Comparison of ENCODE assay signal across 1 cellular context in the genomic region with DNA sequence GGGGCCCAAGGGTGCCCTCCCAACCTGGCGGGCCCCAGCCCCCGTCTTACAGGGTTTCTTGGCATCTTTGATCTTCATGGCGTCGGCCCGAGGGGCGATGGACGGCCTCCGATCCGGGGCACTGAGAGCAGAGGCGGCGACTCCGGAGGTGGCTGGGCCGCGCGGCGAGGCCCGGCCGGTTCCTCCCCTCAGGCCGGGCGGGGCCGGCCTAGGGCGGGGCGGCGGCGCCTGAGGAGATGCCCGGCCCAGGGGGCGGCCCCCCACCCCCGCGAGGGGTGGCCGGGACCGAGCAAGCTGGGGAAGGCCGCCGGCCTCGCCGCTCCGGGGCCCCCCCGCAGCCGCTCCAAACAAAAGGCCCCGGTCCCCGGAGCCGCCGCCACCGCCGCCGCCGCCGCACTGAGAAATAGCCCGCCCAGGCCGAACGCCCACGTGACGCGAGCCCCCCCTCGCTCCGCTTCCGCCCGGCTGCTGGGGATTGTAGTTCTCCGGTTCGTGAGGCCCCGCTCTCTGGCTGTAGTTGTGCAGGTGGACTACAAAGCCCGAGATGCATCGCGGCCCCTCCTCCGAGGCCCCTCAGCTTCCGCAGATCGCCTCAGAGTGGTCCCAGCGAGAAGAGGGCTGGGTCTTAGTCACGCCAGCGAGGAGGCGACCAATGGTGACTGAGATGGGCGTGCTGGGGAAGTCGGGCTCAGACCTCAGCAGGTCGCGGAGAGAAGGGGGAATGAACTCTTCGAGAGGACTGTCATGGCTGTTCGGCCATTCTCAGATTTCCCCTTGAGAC.
TF ChIP-seq lines count a peak whose summit lies in the region.

A gene (minus strand): TSS at position 163 of the 781 bp plus-strand sequence. CDS start 85 bp downstream, at position 78.

TF ChIP-seq in K562, 482 proteins besides CTCF, POLR2A, EP300 and RAD21 (continued from another document and continues in another):
- TF ChIP-seq, protein P1, sequence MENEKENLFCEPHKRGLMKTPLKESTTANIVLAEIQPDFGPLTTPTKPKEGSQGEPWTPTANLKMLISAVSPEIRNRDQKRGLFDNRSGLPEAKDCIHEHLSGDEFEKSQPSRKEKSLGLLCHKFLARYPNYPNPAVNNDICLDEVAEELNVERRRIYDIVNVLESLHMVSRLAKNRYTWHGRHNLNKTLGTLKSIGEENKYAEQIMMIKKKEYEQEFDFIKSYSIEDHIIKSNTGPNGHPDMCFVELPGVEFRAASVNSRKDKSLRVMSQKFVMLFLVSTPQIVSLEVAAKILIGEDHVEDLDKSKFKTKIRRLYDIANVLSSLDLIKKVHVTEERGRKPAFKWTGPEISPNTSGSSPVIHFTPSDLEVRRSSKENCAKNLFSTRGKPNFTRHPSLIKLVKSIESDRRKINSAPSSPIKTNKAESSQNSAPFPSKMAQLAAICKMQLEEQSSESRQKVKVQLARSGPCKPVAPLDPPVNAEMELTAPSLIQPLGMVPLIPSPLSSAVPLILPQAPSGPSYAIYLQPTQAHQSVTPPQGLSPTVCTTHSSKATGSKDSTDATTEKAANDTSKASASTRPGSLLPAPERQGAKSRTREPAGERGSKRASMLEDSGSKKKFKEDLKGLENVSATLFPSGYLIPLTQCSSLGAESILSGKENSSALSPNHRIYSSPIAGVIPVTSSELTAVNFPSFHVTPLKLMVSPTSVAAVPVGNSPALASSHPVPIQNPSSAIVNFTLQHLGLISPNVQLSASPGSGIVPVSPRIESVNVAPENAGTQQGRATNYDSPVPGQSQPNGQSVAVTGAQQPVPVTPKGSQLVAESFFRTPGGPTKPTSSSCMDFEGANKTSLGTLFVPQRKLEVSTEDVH (IDR thresholded peaks at IDR 0.05; ENCODE audit: low read depth, partially characterized antibody), result no peak
- no peak for TF ChIP-seq CC2D1A (IDR thresholded peaks at IDR 0.05)
- no peak for TF ChIP-seq BDP1 (IDR thresholded peaks at IDR 0.05; ENCODE audit: insufficient read depth, insufficient read length)
- TF ChIP-seq DMBX1 (CRISPR knock-in tag; IDR thresholded peaks at IDR 0.05; ENCODE audit: borderline replicate concordance), result no peak
- TF ChIP-seq ZEB2 (IDR thresholded peaks at IDR 0.05), result no peak
- TF ChIP-seq ZNF586 (CRISPR knock-in tag; conservative IDR thresholded peaks at IDR 0.05), result no peak
- TF ChIP-seq ZC3H11A (IDR thresholded peaks at IDR 0.05; ENCODE audit: low read depth, low read length), result no peak
- TF ChIP-seq RBFOX2 (IDR thresholded peaks at IDR 0.05; ENCODE audit: low read depth, low read length), result peak; percentile 96
- no peak for TF ChIP-seq CEBPG (CRISPR knock-in tag; IDR thresholded peaks at IDR 0.05)
- TF ChIP-seq CEBPG (tag; conservative IDR thresholded peaks at IDR 0.05 in 1 of 2, IDR thresholded peaks at IDR 0.05 in 1 of 2), result no peak
- TF ChIP-seq, protein P2, sequence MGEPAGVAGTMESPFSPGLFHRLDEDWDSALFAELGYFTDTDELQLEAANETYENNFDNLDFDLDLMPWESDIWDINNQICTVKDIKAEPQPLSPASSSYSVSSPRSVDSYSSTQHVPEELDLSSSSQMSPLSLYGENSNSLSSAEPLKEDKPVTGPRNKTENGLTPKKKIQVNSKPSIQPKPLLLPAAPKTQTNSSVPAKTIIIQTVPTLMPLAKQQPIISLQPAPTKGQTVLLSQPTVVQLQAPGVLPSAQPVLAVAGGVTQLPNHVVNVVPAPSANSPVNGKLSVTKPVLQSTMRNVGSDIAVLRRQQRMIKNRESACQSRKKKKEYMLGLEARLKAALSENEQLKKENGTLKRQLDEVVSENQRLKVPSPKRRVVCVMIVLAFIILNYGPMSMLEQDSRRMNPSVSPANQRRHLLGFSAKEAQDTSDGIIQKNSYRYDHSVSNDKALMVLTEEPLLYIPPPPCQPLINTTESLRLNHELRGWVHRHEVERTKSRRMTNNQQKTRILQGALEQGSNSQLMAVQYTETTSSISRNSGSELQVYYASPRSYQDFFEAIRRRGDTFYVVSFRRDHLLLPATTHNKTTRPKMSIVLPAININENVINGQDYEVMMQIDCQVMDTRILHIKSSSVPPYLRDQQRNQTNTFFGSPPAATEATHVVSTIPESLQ (CRISPR knock-in tag; IDR thresholded peaks at IDR 0.05), result no peak
- no peak for TF ChIP-seq TAL1 (IDR thresholded peaks at IDR 0.05)
- TF ChIP-seq ZNF23 (CRISPR knock-in tag; IDR thresholded peaks at IDR 0.05), result no peak
- no peak for TF ChIP-seq JUNB (CRISPR knock-in tag; conservative IDR thresholded peaks at IDR 0.05)
- TF ChIP-seq ESRRB (CRISPR knock-in tag; IDR thresholded peaks at IDR 0.05; ENCODE audit: borderline replicate concordance), result no peak
- TF ChIP-seq, protein P3, sequence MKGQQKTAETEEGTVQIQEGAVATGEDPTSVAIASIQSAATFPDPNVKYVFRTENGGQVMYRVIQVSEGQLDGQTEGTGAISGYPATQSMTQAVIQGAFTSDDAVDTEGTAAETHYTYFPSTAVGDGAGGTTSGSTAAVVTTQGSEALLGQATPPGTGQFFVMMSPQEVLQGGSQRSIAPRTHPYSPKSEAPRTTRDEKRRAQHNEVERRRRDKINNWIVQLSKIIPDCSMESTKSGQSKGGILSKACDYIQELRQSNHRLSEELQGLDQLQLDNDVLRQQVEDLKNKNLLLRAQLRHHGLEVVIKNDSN (CRISPR knock-in tag; IDR thresholded peaks at IDR 0.05), result peak; percentile 98
- peak in 1 of 2 experiments; percentile 64; a peak in 2 of 4 replicates for TF ChIP-seq RCOR1 (IDR thresholded peaks at IDR 0.05; ENCODE audit: borderline replicate concordance in 1 of 2, low read depth in 2 of 2, low read length in 2 of 2)
- TF ChIP-seq ZNF436 (CRISPR knock-in tag; IDR thresholded peaks at IDR 0.05), result no peak
- TF ChIP-seq, protein P4, sequence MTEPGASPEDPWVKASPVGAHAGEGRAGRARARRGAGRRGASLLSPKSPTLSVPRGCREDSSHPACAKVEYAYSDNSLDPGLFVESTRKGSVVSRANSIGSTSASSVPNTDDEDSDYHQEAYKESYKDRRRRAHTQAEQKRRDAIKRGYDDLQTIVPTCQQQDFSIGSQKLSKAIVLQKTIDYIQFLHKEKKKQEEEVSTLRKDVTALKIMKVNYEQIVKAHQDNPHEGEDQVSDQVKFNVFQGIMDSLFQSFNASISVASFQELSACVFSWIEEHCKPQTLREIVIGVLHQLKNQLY (CRISPR knock-in tag; conservative IDR thresholded peaks at IDR 0.05), result no peak
- peak; percentile 61; the same call in 1 of the 2 replicates for TF ChIP-seq CTBP1 (IDR thresholded peaks at IDR 0.05; ENCODE audit: borderline replicate concordance)
- TF ChIP-seq, protein P5, sequence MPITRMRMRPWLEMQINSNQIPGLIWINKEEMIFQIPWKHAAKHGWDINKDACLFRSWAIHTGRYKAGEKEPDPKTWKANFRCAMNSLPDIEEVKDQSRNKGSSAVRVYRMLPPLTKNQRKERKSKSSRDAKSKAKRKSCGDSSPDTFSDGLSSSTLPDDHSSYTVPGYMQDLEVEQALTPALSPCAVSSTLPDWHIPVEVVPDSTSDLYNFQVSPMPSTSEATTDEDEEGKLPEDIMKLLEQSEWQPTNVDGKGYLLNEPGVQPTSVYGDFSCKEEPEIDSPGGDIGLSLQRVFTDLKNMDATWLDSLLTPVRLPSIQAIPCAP (CRISPR knock-in tag; IDR thresholded peaks at IDR 0.05; ENCODE audit: borderline replicate concordance), result no peak
- TF ChIP-seq ZKSCAN8 (CRISPR knock-in tag; IDR thresholded peaks at IDR 0.05), result no peak
- TF ChIP-seq, protein P6, sequence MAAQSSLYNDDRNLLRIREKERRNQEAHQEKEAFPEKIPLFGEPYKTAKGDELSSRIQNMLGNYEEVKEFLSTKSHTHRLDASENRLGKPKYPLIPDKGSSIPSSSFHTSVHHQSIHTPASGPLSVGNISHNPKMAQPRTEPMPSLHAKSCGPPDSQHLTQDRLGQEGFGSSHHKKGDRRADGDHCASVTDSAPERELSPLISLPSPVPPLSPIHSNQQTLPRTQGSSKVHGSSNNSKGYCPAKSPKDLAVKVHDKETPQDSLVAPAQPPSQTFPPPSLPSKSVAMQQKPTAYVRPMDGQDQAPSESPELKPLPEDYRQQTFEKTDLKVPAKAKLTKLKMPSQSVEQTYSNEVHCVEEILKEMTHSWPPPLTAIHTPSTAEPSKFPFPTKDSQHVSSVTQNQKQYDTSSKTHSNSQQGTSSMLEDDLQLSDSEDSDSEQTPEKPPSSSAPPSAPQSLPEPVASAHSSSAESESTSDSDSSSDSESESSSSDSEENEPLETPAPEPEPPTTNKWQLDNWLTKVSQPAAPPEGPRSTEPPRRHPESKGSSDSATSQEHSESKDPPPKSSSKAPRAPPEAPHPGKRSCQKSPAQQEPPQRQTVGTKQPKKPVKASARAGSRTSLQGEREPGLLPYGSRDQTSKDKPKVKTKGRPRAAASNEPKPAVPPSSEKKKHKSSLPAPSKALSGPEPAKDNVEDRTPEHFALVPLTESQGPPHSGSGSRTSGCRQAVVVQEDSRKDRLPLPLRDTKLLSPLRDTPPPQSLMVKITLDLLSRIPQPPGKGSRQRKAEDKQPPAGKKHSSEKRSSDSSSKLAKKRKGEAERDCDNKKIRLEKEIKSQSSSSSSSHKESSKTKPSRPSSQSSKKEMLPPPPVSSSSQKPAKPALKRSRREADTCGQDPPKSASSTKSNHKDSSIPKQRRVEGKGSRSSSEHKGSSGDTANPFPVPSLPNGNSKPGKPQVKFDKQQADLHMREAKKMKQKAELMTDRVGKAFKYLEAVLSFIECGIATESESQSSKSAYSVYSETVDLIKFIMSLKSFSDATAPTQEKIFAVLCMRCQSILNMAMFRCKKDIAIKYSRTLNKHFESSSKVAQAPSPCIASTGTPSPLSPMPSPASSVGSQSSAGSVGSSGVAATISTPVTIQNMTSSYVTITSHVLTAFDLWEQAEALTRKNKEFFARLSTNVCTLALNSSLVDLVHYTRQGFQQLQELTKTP (IDR thresholded peaks at IDR 0.05; ENCODE audit: low read depth in 1 of 2, partially characterized antibody in 2 of 2), result peak in 1 of 2 experiments; percentile 95
- no peak for TF ChIP-seq XRCC4 (IDR thresholded peaks at IDR 0.05; ENCODE audit: extremely low read depth, insufficient read depth, insufficient read length)
- TF ChIP-seq DPF2 (IDR thresholded peaks at IDR 0.05), result no peak
- peak; percentile 3 for TF ChIP-seq RBM25 (IDR thresholded peaks at IDR 0.05; ENCODE audit: low read depth, low read length, severe bottlenecking)
- TF ChIP-seq RAD51 (IDR thresholded peaks at IDR 0.05; ENCODE audit: borderline replicate concordance, low read depth), result peak; percentile 94
- TF ChIP-seq NR1H2 (CRISPR knock-in tag; IDR thresholded peaks at IDR 0.05), result no peak
- no peak for TF ChIP-seq ZNF311 (CRISPR knock-in tag; IDR thresholded peaks at IDR 0.05)
- TF ChIP-seq, protein P7, sequence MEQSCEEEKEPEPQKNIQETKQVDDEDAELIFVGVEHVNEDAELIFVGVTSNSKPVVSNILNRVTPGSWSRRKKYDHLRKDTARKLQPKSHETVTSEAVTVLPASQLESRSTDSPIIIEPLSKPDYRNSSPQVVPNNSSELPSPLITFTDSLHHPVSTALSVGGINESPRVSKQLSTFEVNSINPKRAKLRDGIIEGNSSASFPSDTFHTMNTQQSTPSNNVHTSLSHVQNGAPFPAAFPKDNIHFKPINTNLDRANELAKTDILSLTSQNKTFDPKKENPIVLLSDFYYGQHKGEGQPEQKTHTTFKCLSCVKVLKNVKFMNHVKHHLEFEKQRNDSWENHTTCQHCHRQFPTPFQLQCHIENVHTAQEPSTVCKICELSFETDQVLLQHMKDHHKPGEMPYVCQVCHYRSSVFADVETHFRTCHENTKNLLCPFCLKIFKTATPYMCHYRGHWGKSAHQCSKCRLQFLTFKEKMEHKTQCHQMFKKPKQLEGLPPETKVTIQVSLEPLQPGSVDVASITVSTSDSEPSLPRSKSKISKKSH (CRISPR knock-in tag; IDR thresholded peaks at IDR 0.05), result no peak
- peak; percentile 84 to 96 for TF ChIP-seq MAZ (CRISPR knock-in tag; conservative IDR thresholded peaks at IDR 0.05 in 1 of 2, IDR thresholded peaks at IDR 0.05 in 1 of 2)
- TF ChIP-seq, protein P8, sequence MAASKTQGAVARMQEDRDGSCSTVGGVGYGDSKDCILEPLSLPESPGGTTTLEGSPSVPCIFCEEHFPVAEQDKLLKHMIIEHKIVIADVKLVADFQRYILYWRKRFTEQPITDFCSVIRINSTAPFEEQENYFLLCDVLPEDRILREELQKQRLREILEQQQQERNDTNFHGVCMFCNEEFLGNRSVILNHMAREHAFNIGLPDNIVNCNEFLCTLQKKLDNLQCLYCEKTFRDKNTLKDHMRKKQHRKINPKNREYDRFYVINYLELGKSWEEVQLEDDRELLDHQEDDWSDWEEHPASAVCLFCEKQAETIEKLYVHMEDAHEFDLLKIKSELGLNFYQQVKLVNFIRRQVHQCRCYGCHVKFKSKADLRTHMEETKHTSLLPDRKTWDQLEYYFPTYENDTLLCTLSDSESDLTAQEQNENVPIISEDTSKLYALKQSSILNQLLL (CRISPR knock-in tag; IDR thresholded peaks at IDR 0.05; ENCODE audit: borderline replicate concordance), result no peak
- TF ChIP-seq TOE1 (IDR thresholded peaks at IDR 0.05; ENCODE audit: borderline replicate concordance), result peak; percentile 88; the same call in 1 of the 2 replicates
- TF ChIP-seq TOE1 (CRISPR knock-in tag; IDR thresholded peaks at IDR 0.05; ENCODE audit: borderline replicate concordance, low read depth), result no peak
- TF ChIP-seq, protein P9, sequence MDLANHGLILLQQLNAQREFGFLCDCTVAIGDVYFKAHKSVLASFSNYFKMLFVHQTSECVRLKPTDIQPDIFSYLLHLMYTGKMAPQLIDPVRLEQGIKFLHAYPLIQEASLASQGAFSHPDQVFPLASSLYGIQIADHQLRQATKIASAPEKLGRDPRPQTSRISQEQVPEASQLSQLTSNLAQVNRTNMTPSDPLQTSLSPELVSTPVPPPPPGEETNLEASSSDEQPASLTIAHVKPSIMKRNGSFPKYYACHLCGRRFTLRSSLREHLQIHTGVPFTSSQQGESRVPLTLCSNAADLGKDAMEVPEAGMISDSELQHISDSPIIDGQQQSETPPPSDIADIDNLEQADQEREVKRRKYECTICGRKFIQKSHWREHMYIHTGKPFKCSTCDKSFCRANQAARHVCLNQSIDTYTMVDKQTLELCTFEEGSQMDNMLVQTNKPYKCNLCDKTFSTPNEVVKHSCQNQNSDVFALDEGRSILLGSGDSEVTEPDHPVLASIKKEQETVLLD (IDR thresholded peaks at IDR 0.05), result peak; percentile 84; the same call in 1 of the 2 replicates
- TF ChIP-seq MEF2A (IDR thresholded peaks at IDR 0.05; ENCODE audit: control insufficient read depth, low read depth, low read length), result no peak
- peak; percentile 48; the same call in 1 of the 2 replicates for TF ChIP-seq NFIC (IDR thresholded peaks at IDR 0.05)
- TF ChIP-seq FOXK2 (conservative IDR thresholded peaks at IDR 0.05 in 1 of 2, IDR thresholded peaks at IDR 0.05 in 1 of 2; ENCODE audit: low read depth in 2 of 2), result peak in 1 of 2 experiments; percentile 32; a peak in 2 of 4 replicates
- peak; percentile 92 for TF ChIP-seq ETV1 (tag; conservative IDR thresholded peaks at IDR 0.05; ENCODE audit: low read depth)
- peak; percentile 61 for TF ChIP-seq HMGN3 (IDR thresholded peaks at IDR 0.05; ENCODE audit: borderline replicate concordance, extremely low read depth, insufficient read length, low read depth, low read length)
- TF ChIP-seq ATF7 (IDR thresholded peaks at IDR 0.05), result peak; percentile 79
- TF ChIP-seq HNRNPLL (IDR thresholded peaks at IDR 0.05; ENCODE audit: low read depth, low read length, poor library complexity, severe bottlenecking), result peak; percentile 64
